In genomic region chr16:87233928-87234327, GRCh38 we compare ENCODE assay signal across 12 cellular contexts.
DNase-seq lines count a peak whose midpoint lies in the region; ATAC-seq and TF ChIP-seq lines count a peak whose summit lies in the region.
"Had no signal": no experiment of that assay in that cellular context is flagged by ENCODE, and none has a peak within 500 bp of the region (broad histone marks: within the 10 kb centered on the region; RNA-seq: fewer than 3 reads in every experiment).

No MANE protein-coding gene starts in this region.

- POLR2A ChIA-PET in HCT116 (lab: Charles Lee) (no interaction called here), WTC11 (lab: Charles Lee) (interaction anchor here (0.5 kb wide), 1 partner anchor 32 kb away, joined by 4 read pairs; no protein-coding TSS in a partner anchor)

- H3K9me3 ChIP-seq in HCT116 (ENCODE audit: control insufficient read depth in 1 of 2, insufficient read depth in 1 of 2, low read depth in 1 of 2, low read length in 2 of 2) = peaks cover 0 to 10% of the 10 kb centered on the region in 2 experiments; a peak in 1 of 4 replicates
- H3K9me3 ChIP-seq in hepatocyte (ENCODE audit: low read depth) = no peaks in the 10 kb centered on the region

- ATAC-seq in HCT116 (peak; percentile 48), WTC11 (peak; percentile 51), GM19023 (IDR thresholded peaks at IDR 0.05; ENCODE audit: unreplicated experiment) (no peak)

- BruUV-seq in HCT116 (replicated peaks; lab: Mats Ljungman, UMichigan) = no TSS peak

- no peaks in the 10 kb centered on the region for H4K20me1 ChIP-seq in HCT116 (ENCODE audit: insufficient read depth)
- H4K20me1 ChIP-seq in hepatocyte (ENCODE audit: insufficient read depth, poor library complexity, severe bottlenecking) = no peaks in the 10 kb centered on the region

- H3K4me3 Mint-ChIP-seq in WTC11 = no peak overlapping the region

- H3K27me3 Mint-ChIP-seq in WTC11 (ENCODE audit: low read depth) = no peaks in the 10 kb centered on the region

- H3K36me3 Mint-ChIP-seq in WTC11 = no peaks in the 10 kb centered on the region

- CTCF ChIA-PET in HCT116 (lab: Charles Lee) (interaction anchor here (1.0 kb wide), 1 partner anchor 31 kb away, joined by 5 read pairs; no protein-coding TSS in a partner anchor), WTC11 (lab: Charles Lee) (interaction anchor here (0.6 to 1.6 kb wide), 12 partner anchors 9 to 362 kb away, joined by 3 to 16 read pairs (median 4); no protein-coding TSS in a partner anchor)

- DNase-seq in AG08395 (ENCODE audit: low spot score) (peak; percentile 47), HCT116 (ENCODE audit: low read depth, low spot score) (no peak), WTC11 (ENCODE audit: low spot score) (peak; percentile 34), hepatocyte (ENCODE audit: low spot score) (no peak), DMS153 treated with DMSO at 0.1 percent for 48 hours (lab: John Stamatoyannopoulos, UW; ENCODE audit: unreplicated experiment) (no peak), retina (no peak), dedifferentiated amniotic fluid mesenchymal stem cell (ENCODE audit: extremely low spot score) (no peak)
- DNase-seq: activated gamma-delta T cell treated with Interleukin-2 at 50 U/mL for 16 hours, dorsolateral prefrontal cortex, NCI-H2081 treated with DMSO at 0.1 percent for 48 hours, small intestine had no signal

- H3K27ac ChIP-seq in HCT116 (ENCODE audit: low read depth, low read length) (no peak overlapping the region), hepatocyte (no peak overlapping the region)
- H3K27ac ChIP-seq: dorsolateral prefrontal cortex had no signal

- H3K4me3 ChIP-seq in HCT116 (replicated peaks in 1 of 2; ENCODE audit: low read depth in 1 of 2, low read length in 2 of 2) (no peak overlapping the region), hepatocyte (no peak overlapping the region)
- H3K4me3 ChIP-seq: dorsolateral prefrontal cortex had no signal

- H3K9ac ChIP-seq in HCT116 (ENCODE audit: low read length) = no peak overlapping the region

- RAD21 ChIA-PET in HCT116 (lab: Charles Lee; ENCODE audit: low non-redundant PET in 1 of 2, low total read pairs in 2 of 2, uncharacterized antibody in 2 of 2, unreplicated experiment in 2 of 2) = no interaction called here

- intact Hi-C loops in HCT116 (cut with micrococcal nuclease) = no loop called here

- TF ChIP-seq CTCF in HCT116 (IDR thresholded peaks at IDR 0.05 in 2 of 3, conservative IDR thresholded peaks at IDR 0.05 in 1 of 3; ENCODE audit: borderline replicate concordance in 1 of 3, insufficient read depth in 1 of 3, low read depth in 2 of 3, low read length in 2 of 3) (peak in 1 of 3 experiments; percentile 28; a peak in 1 of 6 replicates), WTC11 (IDR thresholded peaks at IDR 0.05) (no peak), hepatocyte (IDR thresholded peaks at IDR 0.05; ENCODE audit: poor library complexity) (peak; percentile 25)

- H3K79me2 ChIP-seq in HCT116 (ENCODE audit: insufficient read depth, low read length) (no peaks in the 10 kb centered on the region), hepatocyte (no peaks in the 10 kb centered on the region)

- TF ChIP-seq RAD21 in HCT116 (IDR thresholded peaks at IDR 0.05; ENCODE audit: low read depth) = peak; percentile 47

- H2AFZ ChIP-seq in HCT116 (ENCODE audit: low read depth, low read length, poor library complexity, severe bottlenecking) (no peak overlapping the region), hepatocyte (no peak overlapping the region)

- H3K27me3 ChIP-seq in HCT116 (ENCODE audit: insufficient read depth, low read length) = no peaks in the 10 kb centered on the region
- no peaks in the 10 kb centered on the region for H3K27me3 ChIP-seq in hepatocyte
- H3K27me3 ChIP-seq: dorsolateral prefrontal cortex had no signal

- 64% methylated on average over 10 of the region's 10 CpGs for WGBS in hepatocyte (ENCODE audit: low lambda C conversion rate, missing lambda C conversion rate)

- no peaks in the 10 kb centered on the region for H3K4me1 Mint-ChIP-seq in WTC11

- H3K27ac Mint-ChIP-seq in WTC11 = no peak overlapping the region

- TF ChIP-seq POLR2A in HCT116 (IDR thresholded peaks at IDR 0.05; ENCODE audit: borderline replicate concordance, extremely low read depth, insufficient read depth, insufficient read length) = no peak

- H3K4me2 ChIP-seq in HCT116 (ENCODE audit: low read length) (no peak overlapping the region), hepatocyte (no peak overlapping the region)

- peaks cover 19% of the 10 kb centered on the region for H3K9me3 Mint-ChIP-seq in WTC11

- peaks cover 0 to 9% of the 10 kb centered on the region in 2 experiments; a peak in 2 of 4 replicates for H3K4me1 ChIP-seq in HCT116 (ENCODE audit: control insufficient read depth in 1 of 2, insufficient read depth in 2 of 2, low read length in 2 of 2)
- H3K4me1 ChIP-seq in hepatocyte (ENCODE audit: insufficient read depth) = no peaks in the 10 kb centered on the region

- H3K9me2 ChIP-seq in HCT116 (ENCODE audit: insufficient read depth) (no peaks in the 10 kb centered on the region), hepatocyte (replicated peaks; ENCODE audit: insufficient read depth) (no peaks in the 10 kb centered on the region)

- H3K36me3 ChIP-seq in HCT116 (ENCODE audit: control insufficient read depth in 1 of 2, insufficient read depth in 2 of 2, low read length in 2 of 2) = no peaks in the 10 kb centered on the region
- no peaks in the 10 kb centered on the region for H3K36me3 ChIP-seq in hepatocyte (replicated peaks; ENCODE audit: insufficient read depth, low read depth)

TF ChIP-seq in HCT116, 20 proteins besides CTCF, POLR2A, EP300 and RAD21:
- TF ChIP-seq SP1 (IDR thresholded peaks at IDR 0.05; ENCODE audit: low read depth) = no peak
- no peak for TF ChIP-seq FOSL1 (IDR thresholded peaks at IDR 0.05; ENCODE audit: low read depth)
- no peak for TF ChIP-seq ZNF274 (IDR thresholded peaks at IDR 0.05; ENCODE audit: low read depth, low read length)
- TF ChIP-seq ZFX (IDR thresholded peaks at IDR 0.05) = no peak

TF ChIP-seq in WTC11, 78 proteins besides CTCF, POLR2A, EP300 and RAD21:
- TF ChIP-seq IRF1 (CRISPR knock-in tag; IDR thresholded peaks at IDR 0.05) (no peak), GABPB1 (CRISPR knock-in tag; IDR thresholded peaks at IDR 0.05) (no peak), ELF4 (CRISPR knock-in tag; IDR thresholded peaks at IDR 0.05; ENCODE audit: low read depth) (no peak), FOXJ3 (CRISPR knock-in tag; IDR thresholded peaks at IDR 0.05; ENCODE audit: borderline replicate concordance) (no peak), TP53 (CRISPR knock-in tag; IDR thresholded peaks at IDR 0.05) (no peak)

Comparison
In these comparisons a context has a peak if more than half of its experiments do, and no peak if none do; other contexts are left out.
1. DNase-seq: peak in AG08395 (single experiment) and WTC11 (single experiment); none in HCT116 (single experiment), hepatocyte (single experiment), DMS153 treated with DMSO at 0.1 percent for 48 hours (single experiment), retina (single experiment) and dedifferentiated amniotic fluid mesenchymal stem cell (single experiment).